Comparison of ENCODE assay signal across 11 cellular contexts in the genomic region with DNA sequence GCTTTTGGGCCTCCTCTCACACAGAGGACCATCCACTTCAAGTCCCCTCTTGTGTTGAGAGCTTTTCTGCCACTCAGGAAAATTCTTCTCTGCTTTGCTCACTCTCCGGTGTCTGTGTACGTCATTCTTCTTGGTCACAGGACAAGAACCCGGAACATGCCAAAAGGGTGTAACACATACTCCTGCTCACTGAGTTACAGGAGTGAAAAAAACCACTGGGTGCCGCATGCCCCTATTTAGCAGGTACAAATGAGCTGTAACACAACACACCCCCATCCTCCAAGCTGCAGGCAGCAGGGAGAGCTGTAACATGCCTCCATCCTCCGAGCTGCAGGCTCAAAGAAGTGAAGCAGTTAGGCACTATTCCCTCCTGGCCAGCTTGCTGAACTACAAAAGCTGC. TPM values are rescaled to one million over a fixed set of nuclear protein-coding genes. Genes with fewer than 3 reads are reported as not detected.
DNase-seq lines count a peak whose midpoint lies in the region; ATAC-seq and TF ChIP-seq lines count a peak whose summit lies in the region.
"Had no signal": no experiment of that assay in that cellular context is flagged by ENCODE, and none has a peak within 500 bp of the region (broad histone marks: within the 10 kb centered on the region; RNA-seq: fewer than 3 reads in every experiment).

No MANE protein-coding gene starts in this region.

- peaks cover 11 to 84% (median 36%) of the 10 kb centered on the region in 3 donors for H3K4me1 ChIP-seq in esophagus squamous epithelium
- H3K4me1 ChIP-seq in mucosa of descending colon (ENCODE audit: low read depth) = peaks cover 3% of the 10 kb centered on the region

- H3K36me3 Mint-ChIP-seq in activated T-cell treated with anti-CD3 and anti-CD28 coated beads, Interleukin-2, amount 50 U/mL, for 72 hours (ENCODE audit: insufficient read depth in 2 of 2) = no peaks in the 10 kb centered on the region
- H3K36me3 Mint-ChIP-seq in activated CD4-positive, alpha-beta T cell treated with anti-CD3 and anti-CD28 coated beads, Interleukin-2, amount 10 ng/mL, durations not matched to agents 24 days and 14 days (ENCODE audit: low read depth) = no peaks in the 10 kb centered on the region

- no peaks in the 10 kb centered on the region for H3K27me3 Mint-ChIP-seq in activated T-cell treated with anti-CD3 and anti-CD28 coated beads, Interleukin-2, amount 50 U/mL, for 72 hours (ENCODE audit: low read depth)
- H3K27me3 Mint-ChIP-seq in activated CD4-positive, alpha-beta T cell treated with anti-CD3 and anti-CD28 coated beads, Interleukin-2, amount 10 ng/mL, durations not matched to agents 24 days and 14 days = peaks cover 2% of the 10 kb centered on the region

- ATAC-seq in Right ventricle myocardium inferior (peak; percentile 36), mucosa of descending colon (peak; percentile 86), GM21423 (IDR thresholded peaks at IDR 0.05; ENCODE audit: unreplicated experiment) (no peak)
- ATAC-seq in activated T-cell treated with anti-CD3 and anti-CD28 coated beads, Interleukin-2, amount 50 U/mL, for 72 hours (replicated peaks in 1 of 2) = no peak
- ATAC-seq: activated T-cell treated with anti-CD3 and anti-CD28 coated beads, Interleukin-2, amount 50 U/mL, for 4 hours had no signal

- no peak overlapping the region for H3K27ac Mint-ChIP-seq in activated T-cell treated with anti-CD3 and anti-CD28 coated beads, Interleukin-2, amount 50 U/mL, for 72 hours
- H3K27ac Mint-ChIP-seq in activated CD4-positive, alpha-beta T cell treated with anti-CD3 and anti-CD28 coated beads, Interleukin-2, amount 10 ng/mL, durations not matched to agents 24 days and 14 days = no peak overlapping the region

- intact Hi-C loops in Right ventricle myocardium inferior (cut with DNase I) (no loop called here), cardiac septum (cut with DNase I) (no loop called here), esophagus squamous epithelium (cut with DNase I) (no loop called here), mucosa of descending colon (cut with DNase I, micrococcal nuclease) (no loop called here)
- intact Hi-C loops in activated CD4-positive, alpha-beta T cell treated with anti-CD3 and anti-CD28 coated beads, Interleukin-2, amount 10 ng/mL, durations not matched to agents 24 days and 14 days (cut with micrococcal nuclease) = no loop called here

- TF ChIP-seq CTCF in esophagus squamous epithelium (IDR thresholded peaks at IDR 0.05) (peak in 1 of 6 experiments; percentile 8), mucosa of descending colon (IDR thresholded peaks at IDR 0.05) (no peak)

- 52 to 72% methylated on average over 5 of the region's 5 CpGs for WGBS in esophagus squamous epithelium, 2 donors

- H3K27ac ChIP-seq in esophagus squamous epithelium = peak overlapping the region; percentile 64 to 77 (median 72)

- no peaks in the 10 kb centered on the region for H3K27me3 ChIP-seq in esophagus squamous epithelium

- H3K36me3 ChIP-seq in esophagus squamous epithelium (no peaks in the 10 kb centered on the region), mucosa of descending colon (ENCODE audit: low read depth) (no peaks in the 10 kb centered on the region)

- no peak overlapping the region for H3K4me3 Mint-ChIP-seq in activated T-cell treated with anti-CD3 and anti-CD28 coated beads, Interleukin-2, amount 50 U/mL, for 72 hours
- no peak overlapping the region for H3K4me3 Mint-ChIP-seq in activated CD4-positive, alpha-beta T cell treated with anti-CD3 and anti-CD28 coated beads, Interleukin-2, amount 10 ng/mL, durations not matched to agents 24 days and 14 days
- H3K4me3 Mint-ChIP-seq: activated T-cell treated with anti-CD3 and anti-CD28 coated beads, Interleukin-2, amount 50 U/mL, for 4 hours had no signal

- no peak for TF ChIP-seq POLR2A in esophagus squamous epithelium (IDR thresholded peaks at IDR 0.05)

- no peak overlapping the region for H3K4me3 ChIP-seq in esophagus squamous epithelium
- no peak overlapping the region for H3K4me3 ChIP-seq in mucosa of descending colon

- no peaks in the 10 kb centered on the region for H3K9me3 ChIP-seq in esophagus squamous epithelium
- H3K9me3 ChIP-seq in mucosa of descending colon = no peaks in the 10 kb centered on the region

- DNase-seq in Right ventricle myocardium inferior (ENCODE audit: missing footprints) = no peak
- DNase-seq in cardiac septum (ENCODE audit: low spot score) = no peak
- no peak for DNase-seq in esophagus squamous epithelium (lab: John Stamatoyannopoulos, UW)
- peak in 2 of 3 donors; percentile 34 to 36 for DNase-seq in mucosa of descending colon
- no peak for DNase-seq in activated T-cell treated with anti-CD3 and anti-CD28 coated beads, Interleukin-2, amount 50 U/mL, for 72 hours
- DNase-seq in activated CD4-positive, alpha-beta T cell treated with anti-CD3 and anti-CD28 coated beads, Interleukin-2, amount 10 ng/mL, durations not matched to agents 24 days and 14 days = no peak
- no peak for DNase-seq in NCI-H1436 treated with DMSO at 0.1 percent for 48 hours (lab: John Stamatoyannopoulos, UW)
- DNase-seq: activated T-cell treated with anti-CD3 and anti-CD28 coated beads, Interleukin-2, amount 50 U/mL, for 4 hours; NCI-H1105 had no signal

- no peaks in the 10 kb centered on the region for H3K4me1 Mint-ChIP-seq in activated T-cell treated with anti-CD3 and anti-CD28 coated beads, Interleukin-2, amount 50 U/mL, for 72 hours (ENCODE audit: low read depth)
- H3K4me1 Mint-ChIP-seq in activated CD4-positive, alpha-beta T cell treated with anti-CD3 and anti-CD28 coated beads, Interleukin-2, amount 10 ng/mL, durations not matched to agents 24 days and 14 days = no peaks in the 10 kb centered on the region

- H3K9me3 Mint-ChIP-seq in activated T-cell treated with anti-CD3 and anti-CD28 coated beads, Interleukin-2, amount 50 U/mL, for 72 hours = no peaks in the 10 kb centered on the region
- H3K9me3 Mint-ChIP-seq in activated CD4-positive, alpha-beta T cell treated with anti-CD3 and anti-CD28 coated beads, Interleukin-2, amount 10 ng/mL, durations not matched to agents 24 days and 14 days = no peaks in the 10 kb centered on the region
- H3K9me3 Mint-ChIP-seq: activated T-cell treated with anti-CD3 and anti-CD28 coated beads, Interleukin-2, amount 50 U/mL, for 4 hours had no signal

RNA-seq across cellular contexts. Expression of a gene that starts 13.0 kb away (rescaled TPM):
- total RNA-seq in Right ventricle myocardium inferior (9.5 TPM), cardiac septum (4.1 TPM), esophagus squamous epithelium (1 to 10 TPM in 3 of 4 donors, under 1 TPM in 1; 0.64 to 4.8 (median 2.2) TPM), mucosa of descending colon (10 to 100 TPM in 1 of 3 donors, 1 to 10 TPM in 2; 3.2 to 30.7 (median 7.8) TPM)
- total RNA-seq in activated T-cell treated with anti-CD3 and anti-CD28 coated beads, Interleukin-2, amount 50 U/mL, for 72 hours = not detected
- not detected in 2 replicates for total RNA-seq in activated CD4-positive, alpha-beta T cell treated with anti-CD3 and anti-CD28 coated beads, Interleukin-2, amount 10 ng/mL, durations not matched to agents 24 days and 14 days
- total RNA-seq: A172 had no signal

RNA-seq across cellular contexts. Expression of a gene that starts 45.9 kb away (rescaled TPM):
- total RNA-seq in Right ventricle myocardium inferior (10.1 TPM), cardiac septum (14.5 TPM), esophagus squamous epithelium (10 to 100 TPM in 3 of 4 donors, 1 to 10 TPM in 1; 9.9 to 22.9 (median 19.1) TPM), mucosa of descending colon (10 to 100 TPM; 10.7 to 12.9 (median 11.6) TPM)
- total RNA-seq in activated T-cell treated with anti-CD3 and anti-CD28 coated beads, Interleukin-2, amount 50 U/mL, for 72 hours = 1 to 10 TPM; 7.6 to 9.7 TPM
- total RNA-seq in activated CD4-positive, alpha-beta T cell treated with anti-CD3 and anti-CD28 coated beads, Interleukin-2, amount 10 ng/mL, durations not matched to agents 24 days and 14 days = 9.4 and 10.0 TPM in 2 replicates

Comparison
In these comparisons a context has a peak if more than half of its experiments do, and no peak if none do; other contexts are left out.
1. ATAC-seq: peak in Right ventricle myocardium inferior (single experiment) and mucosa of descending colon (single experiment); none in activated T-cell treated with anti-CD3 and anti-CD28 coated beads, Interleukin-2, amount 50 U/mL, for 72 hours (0 of 2) and GM21423 (single experiment).
2. DNase-seq: peak in mucosa of descending colon (2 of 3); none in Right ventricle myocardium inferior (single experiment), cardiac septum (single experiment), esophagus squamous epithelium (single experiment), activated T-cell treated with anti-CD3 and anti-CD28 coated beads, Interleukin-2, amount 50 U/mL, for 72 hours (0 of 2), activated CD4-positive, alpha-beta T cell treated with anti-CD3 and anti-CD28 coated beads, Interleukin-2, amount 10 ng/mL, durations not matched to agents 24 days and 14 days (single experiment) and NCI-H1436 treated with DMSO at 0.1 percent for 48 hours (single experiment).